ENCODE assay signal across 8 cellular contexts in the genomic region with DNA sequence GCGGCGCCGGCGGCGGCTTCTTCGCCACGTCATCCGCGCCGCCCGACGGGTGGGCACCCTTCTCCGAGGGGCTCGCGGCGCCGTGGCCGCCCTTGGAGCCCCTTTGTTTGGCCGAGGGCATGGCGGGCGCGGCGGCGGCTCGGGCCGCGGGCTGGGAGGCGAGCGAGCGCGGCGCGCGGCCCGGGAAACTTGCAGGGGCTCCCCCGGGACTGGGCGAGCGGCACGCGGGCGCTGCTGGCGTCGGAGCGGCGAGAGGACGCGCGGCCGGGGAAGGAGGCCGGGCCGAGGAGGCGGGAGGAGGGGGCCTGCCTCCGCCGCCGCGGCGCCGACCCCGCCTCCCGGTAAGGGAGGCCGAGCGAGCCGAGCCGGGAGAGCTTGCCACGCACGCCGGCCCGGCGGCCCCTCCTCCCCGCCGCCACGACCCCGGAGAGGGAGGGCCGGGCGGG. TPM values are rescaled to one million over a fixed set of nuclear protein-coding genes. Genes with fewer than 3 reads are reported as not detected.
DNase-seq lines count a peak whose midpoint lies in the region; ATAC-seq and TF ChIP-seq lines count a peak whose summit lies in the region.

A gene with protein sequence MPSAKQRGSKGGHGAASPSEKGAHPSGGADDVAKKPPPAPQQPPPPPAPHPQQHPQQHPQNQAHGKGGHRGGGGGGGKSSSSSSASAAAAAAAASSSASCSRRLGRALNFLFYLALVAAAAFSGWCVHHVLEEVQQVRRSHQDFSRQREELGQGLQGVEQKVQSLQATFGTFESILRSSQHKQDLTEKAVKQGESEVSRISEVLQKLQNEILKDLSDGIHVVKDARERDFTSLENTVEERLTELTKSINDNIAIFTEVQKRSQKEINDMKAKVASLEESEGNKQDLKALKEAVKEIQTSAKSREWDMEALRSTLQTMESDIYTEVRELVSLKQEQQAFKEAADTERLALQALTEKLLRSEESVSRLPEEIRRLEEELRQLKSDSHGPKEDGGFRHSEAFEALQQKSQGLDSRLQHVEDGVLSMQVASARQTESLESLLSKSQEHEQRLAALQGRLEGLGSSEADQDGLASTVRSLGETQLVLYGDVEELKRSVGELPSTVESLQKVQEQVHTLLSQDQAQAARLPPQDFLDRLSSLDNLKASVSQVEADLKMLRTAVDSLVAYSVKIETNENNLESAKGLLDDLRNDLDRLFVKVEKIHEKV (minus strand): TSS at position 290 of the 446 bp plus-strand sequence. CDS start 169 bp downstream, at position 121.

- DNase-seq in GM19240 (ENCODE audit: insufficient read length, low spot score) = peak; percentile 64
- peak; percentile 73 for DNase-seq in RPMI7951 (ENCODE audit: low read depth)
- peak; percentile 56 for DNase-seq in globus pallidus (ENCODE audit: low spot score)
- peak; percentile 73 for DNase-seq in neuronal stem cell (ENCODE audit: low spot score)
- peak; percentile 76 for DNase-seq in ureter (ENCODE audit: low spot score)

- H3K4me3 ChIP-seq in neuronal stem cell (ENCODE audit: low read length in 2 of 2) = peak within 1 kb of the TSS; percentile 88 to 91

- peak within 1 kb of the TSS; percentile 49 for H4K8ac ChIP-seq in neuronal stem cell (ENCODE audit: low read depth, low read length)

- H3K4me2 ChIP-seq in neuronal stem cell (ENCODE audit: insufficient read depth, low read length, poor library complexity, severe bottlenecking) = peak within 1 kb of the TSS; percentile 80

- H3K18ac ChIP-seq in neuronal stem cell (ENCODE audit: low read length) = peak within 1 kb of the TSS; percentile 96

- H3K4ac ChIP-seq in neuronal stem cell (ENCODE audit: low read length) = peak within 1 kb of the TSS; percentile 53

- peak within 1 kb of the TSS; percentile 89 for H3K27ac ChIP-seq in C4-2B
- H3K27ac ChIP-seq in neuronal stem cell (replicated peaks; ENCODE audit: low read length) = peak within 1 kb of the TSS; percentile 81

- H3K4me1 Mint-ChIP-seq in activated naive CD4-positive, alpha-beta T cell treated with anti-CD3 and anti-CD28 coated beads, Interleukin-2, amount 50 U/mL, for 24 hours = peaks cover 35% of the 10 kb centered on the region

- H3K9ac ChIP-seq in neuronal stem cell (ENCODE audit: low read depth, low read length, poor library complexity) = peak within 1 kb of the TSS; percentile 89

- H3K23ac ChIP-seq in neuronal stem cell (ENCODE audit: low read depth, low read length, poor library complexity) = peak within 1 kb of the TSS; percentile 61

- no peaks in the 10 kb centered on the region for H3K27me3 ChIP-seq in neuronal stem cell (ENCODE audit: control insufficient read depth in 3 of 3, insufficient read depth in 3 of 3, low read depth in 1 of 3, low read length in 3 of 3)

- H2BK120ac ChIP-seq in neuronal stem cell (ENCODE audit: low read depth, low read length) = peak within 1 kb of the TSS; percentile 29

- H2AK5ac ChIP-seq in neuronal stem cell (ENCODE audit: low read depth, low read length) = no peak within 1 kb of the TSS

- no CpG with 5 or more reads among the region's 75 CpGs for WGBS in neuronal stem cell (ENCODE audit: extremely low coverage in 2 of 2, insufficient read length in 2 of 2, insufficient replicate concordance in 1 of 2), 2 donors

- peak within 1 kb of the TSS; percentile 96 for H2AFZ ChIP-seq in neuronal stem cell (ENCODE audit: low read length)

- no peak for TF ChIP-seq CTCF in C4-2B (conservative IDR thresholded peaks at IDR 0.05)

- no peak within 1 kb of the TSS for H2BK12ac ChIP-seq in neuronal stem cell (ENCODE audit: low read length)

- no peaks in the 10 kb centered on the region for H3K9me3 ChIP-seq in neuronal stem cell (replicated peaks in 1 of 2; ENCODE audit: control insufficient read depth in 2 of 2, insufficient read depth in 1 of 2, low read depth in 1 of 2, low read length in 2 of 2)

- peaks cover 7 to 15% of the 10 kb centered on the region in 2 donors for H3K4me1 ChIP-seq in neuronal stem cell (ENCODE audit: control insufficient read depth in 2 of 2, insufficient read depth in 1 of 2, low read depth in 1 of 2, low read length in 2 of 2)

- peak within 1 kb of the TSS; percentile 42 for H2BK15ac ChIP-seq in neuronal stem cell (ENCODE audit: low read length)

- H3K9me3 Mint-ChIP-seq in activated naive CD4-positive, alpha-beta T cell treated with anti-CD3 and anti-CD28 coated beads, Interleukin-2, amount 50 U/mL, for 24 hours = no peaks in the 10 kb centered on the region

- H3K36me3 ChIP-seq in neuronal stem cell (replicated peaks in 1 of 2; ENCODE audit: control insufficient read depth in 2 of 2, insufficient read depth in 2 of 2, low read length in 2 of 2) = peaks cover 9 to 33% of the 10 kb centered on the region in 2 donors

- ATAC-seq in HG03442 (IDR thresholded peaks at IDR 0.05; ENCODE audit: unreplicated experiment) = peak; percentile 52

- peaks cover 8% of the 10 kb centered on the region for H3K79me1 ChIP-seq in neuronal stem cell (ENCODE audit: low read depth, low read length)

- peak within 1 kb of the TSS; percentile 91 for H3K27ac Mint-ChIP-seq in activated naive CD4-positive, alpha-beta T cell treated with anti-CD3 and anti-CD28 coated beads, Interleukin-2, amount 50 U/mL, for 24 hours

- H3K4me3 Mint-ChIP-seq in activated naive CD4-positive, alpha-beta T cell treated with anti-CD3 and anti-CD28 coated beads, Interleukin-2, amount 50 U/mL, for 24 hours = peak within 1 kb of the TSS; percentile 84

- peaks cover 1% of the 10 kb centered on the region for H3K36me3 Mint-ChIP-seq in activated naive CD4-positive, alpha-beta T cell treated with anti-CD3 and anti-CD28 coated beads, Interleukin-2, amount 50 U/mL, for 24 hours

- H4K91ac ChIP-seq in neuronal stem cell (ENCODE audit: low read depth, low read length, poor library complexity) = peak within 1 kb of the TSS; percentile 5

- no peaks in the 10 kb centered on the region for H3K27me3 Mint-ChIP-seq in activated naive CD4-positive, alpha-beta T cell treated with anti-CD3 and anti-CD28 coated beads, Interleukin-2, amount 50 U/mL, for 24 hours

- peak within 1 kb of the TSS; percentile 91 for H2BK5ac ChIP-seq in neuronal stem cell (ENCODE audit: low read length)

- H3K14ac ChIP-seq in neuronal stem cell (ENCODE audit: low read length) = no peak within 1 kb of the TSS

RNA-seq across cellular contexts. Expression of the gene that starts here (rescaled TPM):
- total RNA-seq in RPMI7951 (2014; rRNA removed; shearing (Covaris generic)) = 61.0 and 67.1 TPM in 2 replicates
- 122 TPM for polyA plus RNA-seq in neuronal stem cell (2013, experiment 1 of 2)
- polyA plus RNA-seq in neuronal stem cell (2013, experiment 2 of 2) = 125 TPM
- 39.7 TPM for total RNA-seq in ureter

Comparison
In these comparisons a context has a peak if more than half of its experiments do, and no peak if none do; other contexts are left out.
1. Peak in every context shown above with its lines: DNase-seq, ATAC-seq, H3K4me3 ChIP-seq and H3K27ac ChIP-seq.